In genomic region chr4:143700420-143701352, GRCh38 we compare ENCODE assay signal across 8 cellular contexts. TPM values are rescaled to one million over a fixed set of nuclear protein-coding genes. Genes with fewer than 3 reads are reported as not detected.
DNase-seq lines count a peak whose midpoint lies in the region; ATAC-seq and TF ChIP-seq lines count a peak whose summit lies in the region.

Gene FREM3 (minus strand): TSS chr4:143700675. CDS start chr4:143700675, 0 bp downstream.

- no peak for ATAC-seq in central memory CD8-positive, alpha-beta T cell (replicated peaks; ENCODE audit: extremely low read depth, poor library complexity, severe bottlenecking)

- H3K4me3 ChIP-seq in CD8-positive, alpha-beta memory T cell (ENCODE audit: low read length), result no peak within 1 kb of the TSS
- peak within 1 kb of the TSS; percentile 61 for H3K4me3 ChIP-seq in HUES6 (ENCODE audit: low read depth, low read length)
- peak within 1 kb of the TSS; percentile 23 to 60 for H3K4me3 ChIP-seq in muscle layer of duodenum (ENCODE audit: low read depth in 1 of 2, low read length in 2 of 2)
- no peak within 1 kb of the TSS for H3K4me3 ChIP-seq in MG63
- H3K4me3 ChIP-seq in BE2C (ENCODE audit: low read depth, low read length), result no peak within 1 kb of the TSS

- H3K27me3 Mint-ChIP-seq in CD8-positive, alpha-beta memory T cell, result peaks cover 26 to 55% of the 10 kb centered on the region in 2 donors
- peaks cover 32% of the 10 kb centered on the region for H3K27me3 Mint-ChIP-seq in central memory CD8-positive, alpha-beta T cell

- peaks cover 0 to 3% (median 2%) of the 10 kb centered on the region in 3 donors for H3K36me3 Mint-ChIP-seq in CD8-positive, alpha-beta memory T cell
- peaks cover 2% of the 10 kb centered on the region for H3K36me3 Mint-ChIP-seq in central memory CD8-positive, alpha-beta T cell (ENCODE audit: insufficient read depth)

- H3K4me1 Mint-ChIP-seq in CD8-positive, alpha-beta memory T cell, result peaks cover 6 to 22% (median 17%) of the 10 kb centered on the region in 3 donors
- H3K4me1 Mint-ChIP-seq in central memory CD8-positive, alpha-beta T cell, result no peaks in the 10 kb centered on the region

- no peaks in the 10 kb centered on the region for H3K9me3 ChIP-seq in CD8-positive, alpha-beta memory T cell (ENCODE audit: low read length)
- H3K9me3 ChIP-seq in HUES6 (ENCODE audit: control insufficient read depth, insufficient read depth, low read depth, low read length), result no peaks in the 10 kb centered on the region
- H3K9me3 ChIP-seq in muscle layer of duodenum (ENCODE audit: control insufficient read depth in 1 of 2, low read length in 2 of 2), result no peaks in the 10 kb centered on the region
- no peaks in the 10 kb centered on the region for H3K9me3 ChIP-seq in MG63
- no peaks in the 10 kb centered on the region for H3K9me3 ChIP-seq in BE2C

- POLR2A ChIA-PET in CD8-positive, alpha-beta memory T cell (lab: Charles Lee), result no interaction called here

- no peak within 1 kb of the TSS for H3K9ac ChIP-seq in HUES6 (ENCODE audit: low read length)

- peaks cover 0 to 26% (median 8%) of the 10 kb centered on the region in 5 donors for H3K9me3 Mint-ChIP-seq in CD8-positive, alpha-beta memory T cell
- peaks cover 5% of the 10 kb centered on the region for H3K9me3 Mint-ChIP-seq in central memory CD8-positive, alpha-beta T cell

- H3K27ac ChIP-seq in CD8-positive, alpha-beta memory T cell (ENCODE audit: low read depth, low read length), result no peak within 1 kb of the TSS
- H3K27ac ChIP-seq in HUES6 (ENCODE audit: low read depth, low read length) (no peak within 1 kb of the TSS), muscle layer of duodenum (ENCODE audit: low read length) (no peak within 1 kb of the TSS)

- TF ChIP-seq CTCF in BE2C (IDR thresholded peaks at IDR 0.05; ENCODE audit: low read depth, low read length), result no peak

- peak within 1 kb of the TSS in 3 of 8 donors; percentile 3 to 62 (median 47) for H3K27ac Mint-ChIP-seq in CD8-positive, alpha-beta memory T cell
- H3K27ac Mint-ChIP-seq in central memory CD8-positive, alpha-beta T cell (ENCODE audit: low read depth), result no peak within 1 kb of the TSS

- CTCF ChIA-PET in CD8-positive, alpha-beta memory T cell (lab: Charles Lee), result no interaction called here

- no peaks in the 10 kb centered on the region for H3K36me3 ChIP-seq in CD8-positive, alpha-beta memory T cell (ENCODE audit: insufficient read depth, low read length)
- no peaks in the 10 kb centered on the region for H3K36me3 ChIP-seq in HUES6 (ENCODE audit: control insufficient read depth, insufficient read depth, low read length)
- H3K36me3 ChIP-seq in muscle layer of duodenum (ENCODE audit: control insufficient read depth in 1 of 2, insufficient read depth in 2 of 2, low read length in 2 of 2), result no peaks in the 10 kb centered on the region
- no peaks in the 10 kb centered on the region for H3K36me3 ChIP-seq in MG63
- H3K36me3 ChIP-seq in BE2C, result no peaks in the 10 kb centered on the region

- DNase-seq in CD8-positive, alpha-beta memory T cell, result no peak
- DNase-seq in central memory CD8-positive, alpha-beta T cell (ENCODE audit: low spot score in 2 of 2), result no peak
- DNase-seq in AML-193 (lab: John Stamatoyannopoulos, UW) (no peak), MG63 (no peak), BE2C (no peak)
- no peak for DNase-seq in stimulated activated naive CD4-positive, alpha-beta T cell treated with Interleukin-2 at 50 U/mL for 16 hours (lab: John Stamatoyannopoulos, UW)

- peak within 1 kb of the TSS; percentile 5 to 81 (median 73) for H3K4me3 Mint-ChIP-seq in CD8-positive, alpha-beta memory T cell
- peak within 1 kb of the TSS; percentile 61 for H3K4me3 Mint-ChIP-seq in central memory CD8-positive, alpha-beta T cell

- H3K4me1 ChIP-seq in CD8-positive, alpha-beta memory T cell (ENCODE audit: insufficient read depth, low read length), result no peaks in the 10 kb centered on the region
- H3K4me1 ChIP-seq in HUES6 (ENCODE audit: control insufficient read depth, insufficient read depth, low read length) (peaks cover 9% of the 10 kb centered on the region), muscle layer of duodenum (ENCODE audit: control insufficient read depth in 1 of 2, insufficient read depth in 2 of 2, low read length in 2 of 2) (peaks cover 0 to 18% of the 10 kb centered on the region in 2 donors), BE2C (no peaks in the 10 kb centered on the region)

- peaks cover 3% of the 10 kb centered on the region for H3K27me3 ChIP-seq in CD8-positive, alpha-beta memory T cell (ENCODE audit: insufficient read depth, low read length, poor library complexity, severe bottlenecking)
- peaks cover 89% of the 10 kb centered on the region for H3K27me3 ChIP-seq in HUES6 (ENCODE audit: control insufficient read depth, insufficient read depth, low read length)
- H3K27me3 ChIP-seq in muscle layer of duodenum (ENCODE audit: low read depth, low read length), result peaks cover 24% of the 10 kb centered on the region
- H3K27me3 ChIP-seq in MG63, result peaks cover 10% of the 10 kb centered on the region
- H3K27me3 ChIP-seq in BE2C, result peaks cover 31% of the 10 kb centered on the region

RNA-seq across cellular contexts. Expression of gene FREM3, which starts in this region (rescaled TPM):
- not detected for total RNA-seq in CD8-positive, alpha-beta memory T cell
- polyA plus RNA-seq in CD8-positive, alpha-beta memory T cell, result 0.08 TPM
- not detected in 2 replicates for total RNA-seq in MG63 (2014; rRNA removed; shearing (Covaris generic); ENCODE audit: low replicate concordance)
- polyA plus RNA-seq in BE2C (2012; ENCODE audit: insufficient read depth, insufficient read length, low read depth), result not detected

Comparison
In these comparisons a context has a peak if more than half of its experiments do, and no peak if none do; other contexts are left out.
1. H3K4me3 ChIP-seq: peak in HUES6 (single experiment) and muscle layer of duodenum (2 of 2); none in CD8-positive, alpha-beta memory T cell (single experiment), MG63 (single experiment) and BE2C (single experiment).